Comparison of ENCODE assay signal across 14 cellular contexts in the genomic region with DNA sequence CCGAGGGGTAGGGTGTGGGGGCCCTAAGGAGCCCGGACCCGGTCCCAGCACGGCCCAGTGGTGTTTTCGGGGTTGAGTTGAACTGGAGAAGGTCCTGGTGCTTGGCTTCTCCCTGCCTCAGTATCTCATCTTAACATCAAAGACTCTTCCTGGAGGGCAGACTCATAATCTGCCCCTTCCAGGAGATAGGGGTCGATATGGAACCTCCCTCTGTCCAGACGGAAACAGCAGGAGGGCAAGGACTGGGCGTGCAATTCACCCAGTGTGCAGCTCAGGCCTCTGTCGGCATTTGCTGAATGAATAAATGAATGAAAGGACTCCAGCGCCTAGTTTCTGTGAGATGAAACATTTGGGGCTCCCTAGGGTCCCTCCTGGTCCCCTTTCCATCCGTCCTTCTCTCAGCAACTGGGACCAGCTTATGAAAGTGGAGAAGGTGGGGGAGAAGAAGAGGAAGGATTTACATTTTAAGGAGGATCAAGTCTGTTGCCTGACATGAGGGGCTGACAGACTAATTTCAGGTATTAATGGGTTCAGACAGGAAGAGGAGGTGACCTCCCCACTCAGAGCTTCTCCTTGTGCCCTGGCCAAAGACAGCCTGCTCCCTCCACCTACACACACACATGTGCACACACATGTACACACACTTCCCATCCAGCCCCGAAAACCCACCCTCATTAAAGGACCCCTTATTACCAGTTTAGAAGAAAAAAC. TPM values are rescaled to one million over a fixed set of nuclear protein-coding genes. Genes with fewer than 3 reads are reported as not detected.
A peak's percentile ranks its signal among the peaks of the same experiment; 100 is the strongest.
DNase-seq lines count a peak whose midpoint lies in the region; ATAC-seq and TF ChIP-seq lines count a peak whose summit lies in the region.
"Had no signal": no experiment of that assay in that cellular context is flagged by ENCODE, and none has a peak within 500 bp of the region (broad histone marks: within the 10 kb centered on the region; RNA-seq: fewer than 3 reads in every experiment).

No MANE protein-coding gene starts in this region.

- no peaks in the 10 kb centered on the region for H3K9me3 ChIP-seq in iPS-20b (ENCODE audit: insufficient read depth, low read depth, low read length)
- no peaks in the 10 kb centered on the region for H3K9me3 ChIP-seq in left lung

- H3K4me3 Mint-ChIP-seq in activated naive CD8-positive, alpha-beta T cell: peak overlapping the region; percentile 62
- H3K4me3 Mint-ChIP-seq in activated naive CD8-positive, alpha-beta T cell treated with anti-CD3 and anti-CD28 coated beads for 36 hours: no peak overlapping the region
- H3K4me3 Mint-ChIP-seq in T-cell (peak overlapping the region; percentile 50 to 61 (median 50)), type B pancreatic cell (peak overlapping the region; percentile 69)

- no peaks in the 10 kb centered on the region for H3K36me3 Mint-ChIP-seq in activated naive CD8-positive, alpha-beta T cell
- no peaks in the 10 kb centered on the region for H3K36me3 Mint-ChIP-seq in activated naive CD8-positive, alpha-beta T cell treated with anti-CD3 and anti-CD28 coated beads for 36 hours
- no peaks in the 10 kb centered on the region for H3K36me3 Mint-ChIP-seq in T-cell
- no peaks in the 10 kb centered on the region for H3K36me3 Mint-ChIP-seq in type B pancreatic cell

- H3K9me3 Mint-ChIP-seq in activated naive CD8-positive, alpha-beta T cell (ENCODE audit: low read depth): no peaks in the 10 kb centered on the region
- H3K9me3 Mint-ChIP-seq in activated naive CD8-positive, alpha-beta T cell treated with anti-CD3 and anti-CD28 coated beads for 36 hours: no peaks in the 10 kb centered on the region
- H3K9me3 Mint-ChIP-seq in T-cell (no peaks in the 10 kb centered on the region), type B pancreatic cell (no peaks in the 10 kb centered on the region)

- H3K27ac ChIP-seq in iPS-20b (ENCODE audit: low read length) (no peak overlapping the region), left lung (no peak overlapping the region)

- peaks cover 99% of the 10 kb centered on the region for H3K27me3 ChIP-seq in iPS-20b (ENCODE audit: insufficient read depth, low read length)
- H3K27me3 ChIP-seq in left lung: peaks cover 62 to 100% of the 10 kb centered on the region in 2 donors

- H3K4me1 ChIP-seq in iPS-20b (ENCODE audit: insufficient read depth, low read length): no peaks in the 10 kb centered on the region
- H3K4me1 ChIP-seq in left lung: peaks cover 12 to 56% of the 10 kb centered on the region in 2 donors

- ATAC-seq in T-cell (replicated peaks in 1 of 4) (no peak), left lung (no peak)

- H3K4me3 ChIP-seq in iPS-20b (ENCODE audit: low read length) (peak overlapping the region; percentile 62; the same call in 1 of the 2 replicates), left lung (no peak overlapping the region)

- CTCF ChIA-PET in T-cell (lab: Charles Lee): no interaction called here

- H3K4me1 Mint-ChIP-seq in activated naive CD8-positive, alpha-beta T cell (ENCODE audit: low read depth): peaks cover 22% of the 10 kb centered on the region
- peaks cover 30% of the 10 kb centered on the region for H3K4me1 Mint-ChIP-seq in activated naive CD8-positive, alpha-beta T cell treated with anti-CD3 and anti-CD28 coated beads for 36 hours
- H3K4me1 Mint-ChIP-seq in T-cell: peaks cover 25 to 38% (median 29%) of the 10 kb centered on the region in 3 donors
- peaks cover 4% of the 10 kb centered on the region for H3K4me1 Mint-ChIP-seq in type B pancreatic cell (ENCODE audit: unreplicated experiment)

- no peak overlapping the region for H3K9ac ChIP-seq in iPS-20b (ENCODE audit: low read depth, low read length)

- no peaks in the 10 kb centered on the region for H3K36me3 ChIP-seq in iPS-20b (ENCODE audit: insufficient read depth, low read depth, low read length)
- H3K36me3 ChIP-seq in left lung: no peaks in the 10 kb centered on the region

- H3K27ac Mint-ChIP-seq in activated naive CD8-positive, alpha-beta T cell: peak overlapping the region; percentile 46
- H3K27ac Mint-ChIP-seq in activated naive CD8-positive, alpha-beta T cell treated with anti-CD3 and anti-CD28 coated beads for 36 hours: no peak overlapping the region
- H3K27ac Mint-ChIP-seq in T-cell: no peak overlapping the region
- no peak overlapping the region for H3K27ac Mint-ChIP-seq in type B pancreatic cell
- H3K27ac Mint-ChIP-seq: progenitor cell of endocrine pancreas had no signal

- peaks cover 5% of the 10 kb centered on the region for H3K27me3 Mint-ChIP-seq in activated naive CD8-positive, alpha-beta T cell
- H3K27me3 Mint-ChIP-seq in activated naive CD8-positive, alpha-beta T cell treated with anti-CD3 and anti-CD28 coated beads for 36 hours: peaks cover 51% of the 10 kb centered on the region
- H3K27me3 Mint-ChIP-seq in T-cell (peaks cover 27 to 41% of the 10 kb centered on the region in 2 donors), type B pancreatic cell (peaks cover 67% of the 10 kb centered on the region)

- POLR2A ChIA-PET in T-cell (lab: Charles Lee): interaction anchor here in 1 of 2 donors (0.6 kb wide), 1 partner anchor 29 kb away, joined by 4 read pairs; no protein-coding TSS in a partner anchor

- no peak for DNase-seq in activated naive CD8-positive, alpha-beta T cell treated with anti-CD3 and anti-CD28 coated beads for 36 hours
- DNase-seq in T-cell (no peak), type B pancreatic cell (ENCODE audit: extremely low spot score, unreplicated experiment) (no peak), activated gamma-delta T cell treated with Interleukin-2 at 50 U/mL for 16 hours (no peak), left lung (no peak), SIG-M5 treated with dmso at 0.1 percent for 504 hours (lab: John Stamatoyannopoulos, UW; ENCODE audit: unreplicated experiment) (no peak)
- DNase-seq: activated effector memory CD4-positive, alpha-beta T cell treated with anti-CD3 and anti-CD28 coated beads, Interleukin-2, amount 50 U/mL, for 16 hours; midbrain; NCI-H2081; NCI-H526 treated with DMSO at 0.1 percent for 48 hours had no signal

- no peak for TF ChIP-seq CTCF in type B pancreatic cell (conservative IDR thresholded peaks at IDR 0.05)
- TF ChIP-seq CTCF in left lung (IDR thresholded peaks at IDR 0.05): no peak

- intact Hi-C loops in left lung (cut with DNase I): no loop called here

RNA-seq across cellular contexts. Expression of a gene that starts 1.1 kb away (rescaled TPM):
- total RNA-seq in activated naive CD8-positive, alpha-beta T cell treated with anti-CD3 and anti-CD28 coated beads for 36 hours: under 1 TPM; 0.56 to 0.68 TPM
- 1 to 10 TPM in 1 of 5 donors, under 1 TPM in 3, not detected in 1; 0.56 to 1.2 (median 0.75) TPM for total RNA-seq in T-cell
- total RNA-seq in type B pancreatic cell (ENCODE audit: low replicate concordance): 0.22 and 0.45 TPM in 2 replicates
- total RNA-seq in left lung: not detected
- total RNA-seq: progenitor cell of endocrine pancreas, subcutaneous adipose tissue had no signal

RNA-seq across cellular contexts. Expression of a gene that starts 10.7 kb away (rescaled TPM):
- 1 to 10 TPM; 2.2 to 2.3 TPM for total RNA-seq in activated naive CD8-positive, alpha-beta T cell treated with anti-CD3 and anti-CD28 coated beads for 36 hours
- 10 to 100 TPM; 11.4 to 22.5 (median 15.4) TPM for total RNA-seq in T-cell
- 0.79 and 3.4 TPM in 2 replicates for total RNA-seq in type B pancreatic cell (ENCODE audit: low replicate concordance)
- under 1 TPM; 0.15 to 0.42 TPM for total RNA-seq in left lung
- total RNA-seq: subcutaneous adipose tissue had no signal

RNA-seq across cellular contexts. Expression of a gene that starts 31.0 kb away (rescaled TPM):
- total RNA-seq in activated naive CD8-positive, alpha-beta T cell treated with anti-CD3 and anti-CD28 coated beads for 36 hours: 10 to 100 TPM; 70.5 to 76.5 TPM
- total RNA-seq in T-cell: 10 to 100 TPM in 2 of 5 donors, 1 to 10 TPM in 3; 5.1 to 16.7 (median 7.9) TPM
- 12.2 and 29.4 TPM in 2 replicates for total RNA-seq in type B pancreatic cell (ENCODE audit: low replicate concordance)
- total RNA-seq in left lung: 10 to 100 TPM in 1 of 2 donors, 1 to 10 TPM in 1; 9.6 to 12.0 TPM

RNA-seq across cellular contexts. Expression of a gene that starts 53.3 kb away (rescaled TPM):
- total RNA-seq in activated naive CD8-positive, alpha-beta T cell treated with anti-CD3 and anti-CD28 coated beads for 36 hours: under 1 TPM; 0.27 to 0.38 TPM
- total RNA-seq in T-cell (under 1 TPM; 0.10 to 0.30 (median 0.23) TPM), type B pancreatic cell (ENCODE audit: low replicate concordance) (3.7 and 16.3 TPM in 2 replicates), left lung (1 to 10 TPM in 1 of 2 donors, under 1 TPM in 1; 0.99 to 2.0 TPM)
